ENCODE assay signal across 18 cellular contexts in the genomic region with DNA sequence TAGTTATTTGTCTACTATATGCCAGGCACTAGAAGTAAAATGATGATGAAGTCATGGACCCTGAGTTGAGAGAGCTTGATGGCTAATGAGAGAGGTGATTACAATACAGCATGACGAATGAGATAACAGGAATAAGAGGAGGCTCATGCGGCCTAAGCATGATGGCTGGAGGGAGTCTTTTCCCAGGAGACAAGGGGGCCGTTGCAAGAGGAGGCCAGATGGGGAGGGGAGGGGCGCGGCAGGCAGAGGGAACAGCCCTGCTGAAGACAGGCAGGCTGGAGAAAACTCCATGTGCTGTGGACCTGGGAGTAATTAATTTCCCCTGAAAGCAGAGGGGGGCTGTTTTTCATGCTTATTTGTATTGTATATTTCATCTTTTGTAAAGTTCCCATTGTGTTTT.
A peak's percentile ranks its signal among the peaks of the same experiment; 100 is the strongest.
DNase-seq lines count a peak whose midpoint lies in the region; ATAC-seq and TF ChIP-seq lines count a peak whose summit lies in the region.
"Had no signal": no experiment of that assay in that cellular context is flagged by ENCODE, and none has a peak within 500 bp of the region (broad histone marks: within the 10 kb centered on the region; RNA-seq: fewer than 3 reads in every experiment).

No MANE protein-coding gene starts in this region.

- no peak for TF ChIP-seq CTCF in nephron progenitor cell (IDR thresholded peaks at IDR 0.05)
- TF ChIP-seq CTCF in chondrocyte (IDR thresholded peaks at IDR 0.05) = no peak

- H3K9me3 ChIP-seq in effector memory CD4-positive, alpha-beta T cell (ENCODE audit: control insufficient read depth, low read length) = no peaks in the 10 kb centered on the region
- H3K9me3 ChIP-seq: SJSA1 had no signal

- H3K4me3 ChIP-seq in effector memory CD4-positive, alpha-beta T cell (ENCODE audit: insufficient read depth, low read depth, low read length, poor library complexity, severe bottlenecking) = no peak overlapping the region
- H3K4me3 ChIP-seq: SJSA1 had no signal

- H3K4me1 Mint-ChIP-seq in nephron progenitor cell (peaks cover 40% of the 10 kb centered on the region), chondrocyte (ENCODE audit: low read depth) (peaks cover 3% of the 10 kb centered on the region)

- H3K27ac ChIP-seq in effector memory CD4-positive, alpha-beta T cell (ENCODE audit: insufficient read depth, low read length, poor library complexity, severe bottlenecking) = no peak overlapping the region
- H3K27ac ChIP-seq: SJSA1 had no signal

- H3K27ac Mint-ChIP-seq in nephron progenitor cell = peak overlapping the region; percentile 30
- H3K27ac Mint-ChIP-seq in chondrocyte (ENCODE audit: unreplicated experiment) = no peak overlapping the region
- H3K27ac Mint-ChIP-seq: B cell; CD8-positive, alpha-beta T cell had no signal

- H3K36me3 Mint-ChIP-seq in nephron progenitor cell (ENCODE audit: low read depth) = peaks cover 24% of the 10 kb centered on the region
- no peaks in the 10 kb centered on the region for H3K36me3 Mint-ChIP-seq in chondrocyte (ENCODE audit: low read depth)
- H3K36me3 Mint-ChIP-seq: CD8-positive, alpha-beta T cell had no signal

- H3K4me3 Mint-ChIP-seq in nephron progenitor cell = no peak overlapping the region
- no peak overlapping the region for H3K4me3 Mint-ChIP-seq in chondrocyte (ENCODE audit: unreplicated experiment)
- H3K4me3 Mint-ChIP-seq: B cell; CD8-positive, alpha-beta T cell had no signal

- H3K36me3 ChIP-seq in effector memory CD4-positive, alpha-beta T cell (ENCODE audit: control insufficient read depth, insufficient read depth, low read length) = no peaks in the 10 kb centered on the region
- H3K36me3 ChIP-seq: SJSA1 had no signal

- peaks cover 34% of the 10 kb centered on the region for H3K9me3 Mint-ChIP-seq in nephron progenitor cell
- peaks cover 2% of the 10 kb centered on the region for H3K9me3 Mint-ChIP-seq in chondrocyte (ENCODE audit: low read depth)
- H3K9me3 Mint-ChIP-seq: CD8-positive, alpha-beta T cell had no signal

- no peaks in the 10 kb centered on the region for H3K27me3 ChIP-seq in effector memory CD4-positive, alpha-beta T cell (replicated peaks; ENCODE audit: control insufficient read depth, insufficient read depth, low read length, poor library complexity, severe bottlenecking)
- H3K27me3 ChIP-seq: SJSA1 had no signal

- H3K4me1 ChIP-seq in effector memory CD4-positive, alpha-beta T cell (ENCODE audit: control insufficient read depth, insufficient read depth, low read length, poor library complexity, severe bottlenecking) = no peaks in the 10 kb centered on the region
- H3K4me1 ChIP-seq: SJSA1 had no signal

- peak; percentile 78 for DNase-seq in D341Med (ENCODE audit: low spot score)
- DNase-seq in NCI-H1436 (lab: John Stamatoyannopoulos, UW) = peak; percentile 21
- peak; percentile 94 for DNase-seq in NCI-H82 (lab: John Stamatoyannopoulos, UW)
- DNase-seq in nephron progenitor cell = no peak
- no peak for DNase-seq in chondrocyte (ENCODE audit: low spot score)
- DNase-seq in effector memory CD4-positive, alpha-beta T cell = no peak
- DNase-seq: CD8-positive, alpha-beta T cell; GF-D8; KG1; NCI-H1048; NCI-H226; NCI-H526 treated with DMSO at 0.1 percent for 48 hours; RPMI8226; SW 1271 had no signal

- ATAC-seq in GM21381 (IDR thresholded peaks at IDR 0.05; ENCODE audit: unreplicated experiment) = no peak
- ATAC-seq: CD8-positive, alpha-beta T cell; HepG2 had no signal

- H3K27me3 Mint-ChIP-seq in nephron progenitor cell (ENCODE audit: low read depth, poor library complexity) = peaks cover 17% of the 10 kb centered on the region
- H3K27me3 Mint-ChIP-seq in chondrocyte (ENCODE audit: low read depth) = peaks cover 9% of the 10 kb centered on the region
- H3K27me3 Mint-ChIP-seq: B cell had no signal

Comparison
In these comparisons a context has a peak if more than half of its experiments do, and no peak if none do; other contexts are left out.
1. DNase-seq: peak in D341Med (single experiment), NCI-H1436 (single experiment) and NCI-H82 (single experiment); none in nephron progenitor cell (single experiment), chondrocyte (single experiment) and effector memory CD4-positive, alpha-beta T cell (0 of 3).